27 cellular contexts compared by ENCODE assay signal in the genomic region with DNA sequence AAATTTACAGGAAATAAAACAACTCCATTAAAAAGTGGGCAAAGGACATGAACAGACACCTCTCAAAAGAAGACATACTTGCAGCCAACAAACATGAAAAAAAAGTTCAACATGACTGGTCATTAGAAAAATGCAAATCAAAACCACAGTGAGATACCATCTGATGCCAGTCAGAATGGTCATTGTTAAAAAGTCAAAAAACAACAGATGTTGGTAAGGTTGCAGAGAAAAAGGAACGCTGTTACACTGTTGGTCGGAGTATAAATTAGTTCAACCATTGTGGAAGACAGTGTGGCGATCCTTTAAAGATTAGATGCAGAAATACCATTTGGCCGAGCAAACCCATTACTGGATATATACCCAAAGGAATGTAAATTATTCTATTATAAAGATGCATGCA.
"Had no signal": no experiment of that assay in that cellular context is flagged by ENCODE, and none has a peak within 500 bp of the region (broad histone marks: within the 10 kb centered on the region; RNA-seq: fewer than 3 reads in every experiment).

No MANE protein-coding gene starts in this region.

- H3K27me3 ChIP-seq: breast epithelium, esophagus squamous epithelium, heart right ventricle, spleen, tibial nerve had no signal

- H3K4me3 Mint-ChIP-seq: activated naive CD4-positive, alpha-beta T cell treated with anti-CD3 and anti-CD28 coated beads for 36 hours; activated naive CD8-positive, alpha-beta T cell treated with anti-CD3 and anti-CD28 coated beads for 36 hours; central memory CD8-positive, alpha-beta T cell; dendritic cell treated with granulocyte-macrophage colony-stimulating factor and Interleukin-4, amounts not matched to agents 40 ng/mL and 50 ng/mL, for 4 days; endodermal cell; memory B cell; naive thymus-derived CD8-positive, alpha-beta T cell; neural crest cell had no signal

- H3K27ac ChIP-seq: breast epithelium, esophagus squamous epithelium, heart right ventricle, parathyroid adenoma, psoas muscle, spleen, tibial nerve, VCaP had no signal

- H3K9me3 Mint-ChIP-seq: activated naive CD4-positive, alpha-beta T cell treated with anti-CD3 and anti-CD28 coated beads for 36 hours; activated naive CD8-positive, alpha-beta T cell treated with anti-CD3 and anti-CD28 coated beads for 36 hours; endodermal cell; memory B cell; neural crest cell had no signal

- H3K4me3 ChIP-seq: breast epithelium, esophagus squamous epithelium, heart right ventricle, psoas muscle, spleen, tibial nerve had no signal

- H3K4me1 ChIP-seq: breast epithelium, esophagus squamous epithelium, heart right ventricle, parathyroid adenoma, psoas muscle, tibial nerve had no signal

- H3K27me3 Mint-ChIP-seq: activated naive CD8-positive, alpha-beta T cell treated with anti-CD3 and anti-CD28 coated beads for 36 hours; central memory CD8-positive, alpha-beta T cell; dendritic cell treated with granulocyte-macrophage colony-stimulating factor and Interleukin-4, amounts not matched to agents 40 ng/mL and 50 ng/mL, for 4 days; naive thymus-derived CD8-positive, alpha-beta T cell had no signal

- H3K4me1 Mint-ChIP-seq: central memory CD8-positive, alpha-beta T cell; endodermal cell; naive thymus-derived CD8-positive, alpha-beta T cell; neural crest cell had no signal

- H3K9me3 ChIP-seq: breast epithelium, esophagus squamous epithelium, heart right ventricle, psoas muscle, spleen, tibial nerve had no signal

- H3K36me3 Mint-ChIP-seq: activated naive CD8-positive, alpha-beta T cell treated with anti-CD3 and anti-CD28 coated beads for 36 hours; memory B cell; naive thymus-derived CD8-positive, alpha-beta T cell had no signal

- H3K9ac ChIP-seq: parathyroid adenoma had no signal

- DNase-seq: activated CD4-positive, alpha-beta T cell treated with anti-CD3 and anti-CD28 coated beads for 48 hours; activated CD4-positive, alpha-beta T cell treated with anti-CD3 and anti-CD28 coated beads, Interleukin-2, amount 50 U/mL, for 48 hours; activated CD8-positive, alpha-beta memory T cell treated with anti-CD3 and anti-CD28 coated beads for 24 hours; activated effector memory CD4-positive, alpha-beta T cell treated with anti-CD3 and anti-CD28 coated beads, Interleukin-2, amount 50 U/mL, for 16 hours; activated naive CD4-positive, alpha-beta T cell treated with anti-CD3 and anti-CD28 coated beads for 36 hours; activated naive CD8-positive, alpha-beta T cell treated with anti-CD3 and anti-CD28 coated beads for 36 hours; amniotic stem cell; endodermal cell; esophagus squamous epithelium; foreskin melanocyte; heart right ventricle; midbrain; naive thymus-derived CD8-positive, alpha-beta T cell; nucleus accumbens; psoas muscle; right cardiac atrium; spleen; stimulated activated naive CD4-positive, alpha-beta T cell had no signal

- ATAC-seq: activated CD4-positive, CD25-positive, alpha-beta regulatory T cell treated with anti-CD3 and anti-CD28 coated beads, Interleukin-2, amount 50 U/mL, for 24 hours; heart right ventricle; naive thymus-derived CD8-positive, alpha-beta T cell; psoas muscle; right cardiac atrium had no signal

- H2AFZ ChIP-seq: parathyroid adenoma had no signal

- H3K27ac Mint-ChIP-seq: activated naive CD4-positive, alpha-beta T cell treated with anti-CD3 and anti-CD28 coated beads for 36 hours; activated naive CD8-positive, alpha-beta T cell treated with anti-CD3 and anti-CD28 coated beads for 36 hours; dendritic cell treated with granulocyte-macrophage colony-stimulating factor and Interleukin-4, amounts not matched to agents 40 ng/mL and 50 ng/mL, for 4 days; endodermal cell; memory B cell; naive thymus-derived CD8-positive, alpha-beta T cell had no signal

- H3K79me2 ChIP-seq: parathyroid adenoma had no signal

- H3K36me3 ChIP-seq: breast epithelium, esophagus squamous epithelium, heart right ventricle, spleen, tibial nerve had no signal
